Comparison of ENCODE assay signal across 1 cellular context in the genomic region with DNA sequence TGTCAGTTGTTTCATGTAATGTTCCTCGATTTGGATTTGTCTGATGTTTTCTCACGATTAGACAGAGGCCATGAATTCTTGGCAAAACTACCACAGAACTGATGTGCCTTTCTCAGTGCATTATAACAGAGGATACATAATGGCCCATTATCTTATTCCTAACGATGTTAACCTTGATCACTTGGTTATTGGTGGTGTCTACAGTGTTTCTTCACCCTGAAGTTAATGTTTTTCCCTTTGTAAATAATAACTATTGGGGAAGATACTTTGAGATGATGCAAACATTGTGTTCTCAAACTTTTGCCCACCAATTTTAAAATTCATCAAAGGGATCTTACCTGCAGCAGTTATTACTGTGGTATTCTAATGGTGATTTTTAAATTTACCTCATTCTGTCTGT.
TF ChIP-seq lines count a peak whose summit lies in the region.

No MANE protein-coding gene starts in this region.

TF ChIP-seq in GM12878, 131 proteins besides CTCF, POLR2A, EP300 and RAD21:
- no peak for TF ChIP-seq BMI1 (IDR thresholded peaks at IDR 0.05; ENCODE audit: borderline replicate concordance)
- no peak for TF ChIP-seq CBX3 (IDR thresholded peaks at IDR 0.05; ENCODE audit: borderline replicate concordance, low read depth)
- TF ChIP-seq, protein P1, sequence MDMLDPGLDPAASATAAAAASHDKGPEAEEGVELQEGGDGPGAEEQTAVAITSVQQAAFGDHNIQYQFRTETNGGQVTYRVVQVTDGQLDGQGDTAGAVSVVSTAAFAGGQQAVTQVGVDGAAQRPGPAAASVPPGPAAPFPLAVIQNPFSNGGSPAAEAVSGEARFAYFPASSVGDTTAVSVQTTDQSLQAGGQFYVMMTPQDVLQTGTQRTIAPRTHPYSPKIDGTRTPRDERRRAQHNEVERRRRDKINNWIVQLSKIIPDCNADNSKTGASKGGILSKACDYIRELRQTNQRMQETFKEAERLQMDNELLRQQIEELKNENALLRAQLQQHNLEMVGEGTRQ (IDR thresholded peaks at IDR 0.05; ENCODE audit: borderline replicate concordance, low read depth, low read length), result no peak
- TF ChIP-seq, protein P2, sequence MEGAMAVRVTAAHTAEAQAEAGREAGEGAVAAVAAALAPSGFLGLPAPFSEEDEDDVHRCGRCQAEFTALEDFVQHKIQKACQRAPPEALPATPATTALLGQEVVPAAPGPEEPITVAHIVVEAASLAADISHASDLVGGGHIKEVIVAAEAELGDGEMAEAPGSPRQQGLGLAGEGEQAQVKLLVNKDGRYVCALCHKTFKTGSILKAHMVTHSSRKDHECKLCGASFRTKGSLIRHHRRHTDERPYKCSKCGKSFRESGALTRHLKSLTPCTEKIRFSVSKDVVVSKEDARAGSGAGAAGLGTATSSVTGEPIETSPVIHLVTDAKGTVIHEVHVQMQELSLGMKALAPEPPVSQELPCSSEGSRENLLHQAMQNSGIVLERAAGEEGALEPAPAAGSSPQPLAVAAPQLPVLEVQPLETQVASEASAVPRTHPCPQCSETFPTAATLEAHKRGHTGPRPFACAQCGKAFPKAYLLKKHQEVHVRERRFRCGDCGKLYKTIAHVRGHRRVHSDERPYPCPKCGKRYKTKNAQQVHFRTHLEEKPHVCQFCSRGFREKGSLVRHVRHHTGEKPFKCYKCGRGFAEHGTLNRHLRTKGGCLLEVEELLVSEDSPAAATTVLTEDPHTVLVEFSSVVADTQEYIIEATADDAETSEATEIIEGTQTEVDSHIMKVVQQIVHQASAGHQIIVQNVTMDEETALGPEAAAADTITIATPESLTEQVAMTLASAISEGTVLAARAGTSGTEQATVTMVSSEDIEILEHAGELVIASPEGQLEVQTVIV (IDR thresholded peaks at IDR 0.05; ENCODE audit: borderline replicate concordance, partially characterized antibody), result no peak
